In genomic region chr18:21997207-21998143, GRCh38 we compare ENCODE assay signal across 8 cellular contexts.
DNase-seq lines count a peak whose midpoint lies in the region; TF ChIP-seq lines count a peak whose summit lies in the region.

No MANE protein-coding gene starts in this region.

- H3K27me3 ChIP-seq in fibroblast of lung (ENCODE audit: control insufficient read depth, insufficient read depth, low read length) (no peaks in the 10 kb centered on the region), neural progenitor cell (no peaks in the 10 kb centered on the region)

- H4K20me1 ChIP-seq in fibroblast of lung (ENCODE audit: control insufficient read depth, extremely low read depth, insufficient read depth, low read length): no peaks in the 10 kb centered on the region
- H4K20me1 ChIP-seq in neural progenitor cell (ENCODE audit: low read depth): no peaks in the 10 kb centered on the region

- H3K4me3 Mint-ChIP-seq in neural progenitor cell: no peak overlapping the region

- no peak overlapping the region for H3K9ac ChIP-seq in fibroblast of lung (ENCODE audit: insufficient read depth, low read length)
- H3K9ac ChIP-seq in neural progenitor cell: no peak overlapping the region

- H3K36me3 Mint-ChIP-seq in neural progenitor cell: no peaks in the 10 kb centered on the region

- no peaks in the 10 kb centered on the region for H3F3A ChIP-seq in neural progenitor cell (ENCODE audit: low read depth)

- H3K4me3 ChIP-seq in GM12865 (ENCODE audit: low read depth, low read length): no peak overlapping the region
- no peak overlapping the region for H3K4me3 ChIP-seq in fibroblast of lung (replicated peaks in 1 of 4; ENCODE audit: control extremely low read depth in 1 of 4, insufficient read depth in 1 of 4, low read depth in 3 of 4, low read length in 4 of 4)
- H3K4me3 ChIP-seq in neural progenitor cell: no peak overlapping the region

- TF ChIP-seq CTCF in AG09319 (IDR thresholded peaks at IDR 0.05; ENCODE audit: low read depth, low read length): peak; percentile 78
- peak; percentile 79 for TF ChIP-seq CTCF in GM12865 (IDR thresholded peaks at IDR 0.05; ENCODE audit: insufficient read depth, low read depth, low read length, missing control alignments)
- peak; percentile 67 to 92 for TF ChIP-seq CTCF in fibroblast of lung (conservative IDR thresholded peaks at IDR 0.05 in 1 of 2, IDR thresholded peaks at IDR 0.05 in 1 of 2; ENCODE audit: low read depth in 1 of 2, low read length in 2 of 2)
- TF ChIP-seq CTCF in neural progenitor cell (IDR thresholded peaks at IDR 0.05): peak; percentile 95

- no peak overlapping the region for H3K27ac ChIP-seq in fibroblast of lung (ENCODE audit: insufficient read depth, low read length)
- H3K27ac ChIP-seq in neural progenitor cell: no peak overlapping the region

- H3K79me2 ChIP-seq in fibroblast of lung (ENCODE audit: control insufficient read depth, insufficient read depth, low read length) (no peaks in the 10 kb centered on the region), neural progenitor cell (ENCODE audit: low read depth) (no peaks in the 10 kb centered on the region)

- peaks cover 2% of the 10 kb centered on the region for H3K4me1 Mint-ChIP-seq in neural progenitor cell

- no peaks in the 10 kb centered on the region for H3K9me3 Mint-ChIP-seq in neural progenitor cell

- no peak overlapping the region for H2AFZ ChIP-seq in fibroblast of lung (ENCODE audit: low read length)
- peak overlapping the region; percentile 100 for H2AFZ ChIP-seq in neural progenitor cell (replicated peaks)

- peak overlapping the region; percentile 90 for H3K27ac Mint-ChIP-seq in neural progenitor cell

- H3K4me1 ChIP-seq in fibroblast of lung (ENCODE audit: control insufficient read depth, extremely low read depth, insufficient read depth, low read length) (no peaks in the 10 kb centered on the region), neural progenitor cell (no peaks in the 10 kb centered on the region)

- H3K4me2 ChIP-seq in fibroblast of lung (ENCODE audit: extremely low read depth, insufficient read depth, low read length): no peak overlapping the region
- no peak overlapping the region for H3K4me2 ChIP-seq in neural progenitor cell

- no peak for DNase-seq in AG09319 (ENCODE audit: extremely low read depth, low read depth)
- DNase-seq in GM12865 (ENCODE audit: low read depth): peak; percentile 55
- DNase-seq in HS-27A (ENCODE audit: low read depth): peak; percentile 19
- peak; percentile 15 for DNase-seq in SIG-M5 (lab: John Stamatoyannopoulos, UW)
- DNase-seq in fibroblast of lung (ENCODE audit: low read depth in 2 of 2): peak; percentile 34 to 62
- peak; percentile 70 for DNase-seq in neural progenitor cell (ENCODE audit: low spot score)
- no peak for DNase-seq in NCI-H510A (lab: John Stamatoyannopoulos, UW)
- no peak for DNase-seq in NCI-H446 treated with DMSO at 0.1 percent for 48 hours (lab: John Stamatoyannopoulos, UW)

- H3K9me3 ChIP-seq in fibroblast of lung (ENCODE audit: control insufficient read depth, insufficient read depth, low read depth, low read length) (no peaks in the 10 kb centered on the region), neural progenitor cell (ENCODE audit: low read depth) (no peaks in the 10 kb centered on the region)

- peaks cover 3% of the 10 kb centered on the region for H3K27me3 Mint-ChIP-seq in neural progenitor cell (ENCODE audit: insufficient read depth, low read depth)

- no peaks in the 10 kb centered on the region for H3K36me3 ChIP-seq in fibroblast of lung (ENCODE audit: control insufficient read depth, insufficient read depth, low read length)
- no peaks in the 10 kb centered on the region for H3K36me3 ChIP-seq in neural progenitor cell

Comparison
In these comparisons a context has a peak if more than half of its experiments do, and no peak if none do; other contexts are left out.
1. DNase-seq: peak in GM12865 (single experiment), HS-27A (single experiment), SIG-M5 (single experiment), fibroblast of lung (2 of 2) and neural progenitor cell (single experiment); none in AG09319 (single experiment), NCI-H510A (single experiment) and NCI-H446 treated with DMSO at 0.1 percent for 48 hours (single experiment).
2. Peak in every context shown above with its lines, with median percentiles within 50 percentile points of each other: CTCF ChIP-seq.